In genomic region chr10:110812583-110812982, GRCh38 we compare ENCODE assay signal across 26 cellular contexts.
"Had no signal": no experiment of that assay in that cellular context is flagged by ENCODE, and none has a peak within 500 bp of the region (broad histone marks: within the 10 kb centered on the region; RNA-seq: fewer than 3 reads in every experiment).

No MANE protein-coding gene starts in this region.

- H3K4me3 Mint-ChIP-seq: activated B cell treated with CpG ODN at 0.5 μM for 24 hours; activated CD4-positive, alpha-beta T cell treated with anti-CD3 and anti-CD28 coated beads, Interleukin-2, amount 10 ng/mL, durations not matched to agents 24 days and 14 days; activated CD8-positive, alpha-beta memory T cell treated with anti-CD3 and anti-CD28 coated beads, Interleukin-2, amount 10 ng/mL, durations not matched to agents 7 days and 5 days; activated naive CD8-positive, alpha-beta T cell; activated T-cell treated with anti-CD3 and anti-CD28 coated beads, Interleukin-2, amount 50 U/mL, for 24 hours; activated T-helper 1 cell treated with anti-CD3 and anti-CD28 coated beads, Interleukin-12 subunit alpha, Interleukin-12 subunit beta, Interleukin-2, Interleukin-4 antibody, amounts not matched to agents 30 ng/mL and 10 ng/mL and 1 ng/mL, durations not matched to agents 14 hours and 24 hours and 36 hours had no signal

- H3K27ac ChIP-seq: RWPE1, SJCRH30 had no signal

- H3K9me3 ChIP-seq: SJCRH30 had no signal

- H3K27me3 ChIP-seq: SJCRH30 had no signal

- H3K27ac Mint-ChIP-seq: activated B cell treated with CpG ODN at 0.5 μM for 24 hours; activated CD4-positive, alpha-beta T cell treated with anti-CD3 and anti-CD28 coated beads, Interleukin-2, amount 10 ng/mL, durations not matched to agents 24 days and 14 days; activated CD8-positive, alpha-beta memory T cell treated with anti-CD3 and anti-CD28 coated beads, Interleukin-2, amount 10 ng/mL, durations not matched to agents 7 days and 5 days; activated naive CD8-positive, alpha-beta T cell; activated T-cell treated with anti-CD3 and anti-CD28 coated beads, Interleukin-2, amount 50 U/mL, for 24 hours; activated T-helper 1 cell treated with anti-CD3 and anti-CD28 coated beads, Interleukin-12 subunit alpha, Interleukin-12 subunit beta, Interleukin-2, Interleukin-4 antibody, amounts not matched to agents 30 ng/mL and 10 ng/mL and 1 ng/mL, durations not matched to agents 14 hours and 24 hours and 36 hours had no signal

- H3K9me3 Mint-ChIP-seq: activated B cell treated with CpG ODN at 0.5 μM for 24 hours; activated CD4-positive, alpha-beta T cell treated with anti-CD3 and anti-CD28 coated beads, Interleukin-2, amount 10 ng/mL, durations not matched to agents 24 days and 14 days; activated T-cell treated with anti-CD3 and anti-CD28 coated beads, Interleukin-2, amount 50 U/mL, for 24 hours; activated T-helper 1 cell treated with anti-CD3 and anti-CD28 coated beads, Interleukin-12 subunit alpha, Interleukin-12 subunit beta, Interleukin-2, Interleukin-4 antibody, amounts not matched to agents 30 ng/mL and 10 ng/mL and 1 ng/mL, durations not matched to agents 14 hours and 24 hours and 36 hours had no signal

- DNase-seq: activated B cell treated with CpG ODN at 0.5 μM for 24 hours; activated CD4-positive, alpha-beta T cell treated with anti-CD3 and anti-CD28 coated beads for 1 hour; activated CD4-positive, alpha-beta T cell treated with anti-CD3 and anti-CD28 coated beads, Interleukin-2, amount 10 ng/mL, durations not matched to agents 24 days and 14 days; activated CD4-positive, alpha-beta T cell treated with anti-CD3 and anti-CD28 coated beads, Interleukin-2, amount 50 U/mL, for 48 hours; activated CD8-positive, alpha-beta memory T cell treated with anti-CD3 and anti-CD28 coated beads, Interleukin-2, amount 10 ng/mL, durations not matched to agents 7 days and 5 days; activated effector memory CD4-positive, alpha-beta T cell treated with Interleukin-2 at 50 U/mL for 16 hours; activated naive CD4-positive, alpha-beta T cell; activated T-cell treated with anti-CD3 and anti-CD28 coated beads, Interleukin-2, amount 50 U/mL, for 24 hours; Karpas-422; MM.1S; NCI-H1105; NCI-H1436; NCI-H1694 treated with DMSO at 0.1 percent for 48 hours; NCI-H2029 treated with DMSO at 0.1 percent for 48 hours; NCI-H345; NCI-H510A; NCI-H526 treated with DMSO at 0.1 percent for 48 hours; NCI-H82; Right ventricle myocardium superior; SJCRH30; SW 1271 had no signal

- H3K4me1 ChIP-seq: SJCRH30 had no signal

- ATAC-seq: activated CD8-positive, alpha-beta memory T cell treated with anti-CD3 and anti-CD28 coated beads, Interleukin-2, amount 10 ng/mL, durations not matched to agents 7 days and 5 days; K562; SK-N-SH treated with all-trans-retinoic acid at 6 μM for 48 hours had no signal

- H3K4me3 ChIP-seq: K562, SJCRH30 had no signal

- H3K27me3 Mint-ChIP-seq: activated B cell treated with CpG ODN at 0.5 μM for 24 hours; activated CD4-positive, alpha-beta T cell treated with anti-CD3 and anti-CD28 coated beads, Interleukin-2, amount 10 ng/mL, durations not matched to agents 24 days and 14 days; activated CD8-positive, alpha-beta memory T cell treated with anti-CD3 and anti-CD28 coated beads, Interleukin-2, amount 10 ng/mL, durations not matched to agents 7 days and 5 days; activated naive CD8-positive, alpha-beta T cell; activated T-cell treated with anti-CD3 and anti-CD28 coated beads, Interleukin-2, amount 50 U/mL, for 24 hours had no signal

- H3K36me3 Mint-ChIP-seq: activated CD8-positive, alpha-beta memory T cell treated with anti-CD3 and anti-CD28 coated beads, Interleukin-2, amount 10 ng/mL, durations not matched to agents 7 days and 5 days; activated naive CD8-positive, alpha-beta T cell had no signal
